In the genomic region with DNA sequence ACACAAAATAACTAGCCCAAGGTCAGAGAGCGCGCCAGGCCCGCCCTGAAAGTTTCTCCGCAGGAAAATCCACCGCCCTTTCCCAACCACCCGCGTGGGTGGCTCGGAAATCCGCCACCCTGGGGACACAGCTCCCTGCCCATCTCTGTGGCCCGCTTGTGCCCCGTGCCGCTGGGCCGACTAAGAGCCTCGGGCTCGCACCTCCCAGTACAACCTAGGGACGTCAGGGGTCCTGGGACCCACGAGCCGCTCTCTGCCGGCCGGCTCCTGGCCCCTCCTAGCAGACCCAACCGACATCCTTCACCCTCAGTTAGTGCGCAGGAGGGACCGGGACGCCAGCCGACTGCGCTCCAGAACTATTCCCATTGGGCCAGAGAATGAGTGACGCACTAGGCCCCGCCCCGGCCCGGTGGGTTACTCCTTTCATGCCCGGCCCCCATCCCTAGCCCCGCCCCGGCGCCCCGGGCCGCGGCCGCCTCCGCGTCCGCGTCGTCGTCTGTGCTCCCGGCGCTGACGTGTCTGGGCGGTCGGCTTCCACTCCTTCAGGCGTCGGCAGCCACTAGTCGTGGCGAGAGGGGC, we compare ENCODE assay signal across 1 cellular context.
TF ChIP-seq lines count a peak whose summit lies in the region.

No MANE protein-coding gene starts in this region.

TF ChIP-seq in WTC11, 78 proteins besides CTCF, POLR2A, EP300 and RAD21 (continued from another document):
- TF ChIP-seq, protein P1, sequence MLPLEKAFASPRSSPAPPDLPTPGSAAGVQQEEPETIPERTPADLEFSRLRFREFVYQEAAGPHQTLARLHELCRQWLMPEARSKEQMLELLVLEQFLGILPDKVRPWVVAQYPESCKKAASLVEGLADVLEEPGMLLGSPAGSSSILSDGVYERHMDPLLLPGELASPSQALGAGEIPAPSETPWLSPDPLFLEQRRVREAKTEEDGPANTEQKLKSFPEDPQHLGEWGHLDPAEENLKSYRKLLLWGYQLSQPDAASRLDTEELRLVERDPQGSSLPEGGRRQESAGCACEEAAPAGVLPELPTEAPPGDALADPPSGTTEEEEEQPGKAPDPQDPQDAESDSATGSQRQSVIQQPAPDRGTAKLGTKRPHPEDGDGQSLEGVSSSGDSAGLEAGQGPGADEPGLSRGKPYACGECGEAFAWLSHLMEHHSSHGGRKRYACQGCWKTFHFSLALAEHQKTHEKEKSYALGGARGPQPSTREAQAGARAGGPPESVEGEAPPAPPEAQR (CRISPR knock-in tag; IDR thresholded peaks at IDR 0.05): no peak
- peak; percentile 56; the same call in 1 of the 2 replicates for TF ChIP-seq CREM (CRISPR knock-in tag; IDR thresholded peaks at IDR 0.05)
- TF ChIP-seq, protein P2, sequence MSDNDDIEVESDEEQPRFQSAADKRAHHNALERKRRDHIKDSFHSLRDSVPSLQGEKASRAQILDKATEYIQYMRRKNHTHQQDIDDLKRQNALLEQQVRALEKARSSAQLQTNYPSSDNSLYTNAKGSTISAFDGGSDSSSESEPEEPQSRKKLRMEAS (CRISPR knock-in tag; IDR thresholded peaks at IDR 0.05): peak; percentile 25
- TF ChIP-seq NFYB (CRISPR knock-in tag; conservative IDR thresholded peaks at IDR 0.05; ENCODE audit: low read depth): peak; percentile 34; the same call in 1 of the 2 replicates
- TF ChIP-seq ZNF121 (CRISPR knock-in tag; IDR thresholded peaks at IDR 0.05): peak; percentile 77
- TF ChIP-seq, protein P3, sequence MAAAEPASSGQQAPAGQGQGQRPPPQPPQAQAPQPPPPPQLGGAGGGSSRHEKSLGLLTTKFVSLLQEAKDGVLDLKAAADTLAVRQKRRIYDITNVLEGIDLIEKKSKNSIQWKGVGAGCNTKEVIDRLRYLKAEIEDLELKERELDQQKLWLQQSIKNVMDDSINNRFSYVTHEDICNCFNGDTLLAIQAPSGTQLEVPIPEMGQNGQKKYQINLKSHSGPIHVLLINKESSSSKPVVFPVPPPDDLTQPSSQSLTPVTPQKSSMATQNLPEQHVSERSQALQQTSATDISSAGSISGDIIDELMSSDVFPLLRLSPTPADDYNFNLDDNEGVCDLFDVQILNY (CRISPR knock-in tag; IDR thresholded peaks at IDR 0.05): peak; percentile 64; the same call in 1 of the 2 replicates
- TF ChIP-seq, protein P4, sequence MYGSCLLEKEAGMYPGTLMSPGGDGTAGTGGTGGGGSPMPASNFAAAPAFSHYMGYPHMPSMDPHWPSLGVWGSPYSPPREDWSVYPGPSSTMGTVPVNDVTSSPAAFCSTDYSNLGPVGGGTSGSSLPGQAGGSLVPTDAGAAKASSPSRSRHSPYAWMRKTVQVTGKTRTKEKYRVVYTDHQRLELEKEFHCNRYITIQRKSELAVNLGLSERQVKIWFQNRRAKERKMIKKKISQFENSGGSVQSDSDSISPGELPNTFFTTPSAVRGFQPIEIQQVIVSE (CRISPR knock-in tag; IDR thresholded peaks at IDR 0.05; ENCODE audit: borderline replicate concordance): no peak
- TF ChIP-seq, protein P5, sequence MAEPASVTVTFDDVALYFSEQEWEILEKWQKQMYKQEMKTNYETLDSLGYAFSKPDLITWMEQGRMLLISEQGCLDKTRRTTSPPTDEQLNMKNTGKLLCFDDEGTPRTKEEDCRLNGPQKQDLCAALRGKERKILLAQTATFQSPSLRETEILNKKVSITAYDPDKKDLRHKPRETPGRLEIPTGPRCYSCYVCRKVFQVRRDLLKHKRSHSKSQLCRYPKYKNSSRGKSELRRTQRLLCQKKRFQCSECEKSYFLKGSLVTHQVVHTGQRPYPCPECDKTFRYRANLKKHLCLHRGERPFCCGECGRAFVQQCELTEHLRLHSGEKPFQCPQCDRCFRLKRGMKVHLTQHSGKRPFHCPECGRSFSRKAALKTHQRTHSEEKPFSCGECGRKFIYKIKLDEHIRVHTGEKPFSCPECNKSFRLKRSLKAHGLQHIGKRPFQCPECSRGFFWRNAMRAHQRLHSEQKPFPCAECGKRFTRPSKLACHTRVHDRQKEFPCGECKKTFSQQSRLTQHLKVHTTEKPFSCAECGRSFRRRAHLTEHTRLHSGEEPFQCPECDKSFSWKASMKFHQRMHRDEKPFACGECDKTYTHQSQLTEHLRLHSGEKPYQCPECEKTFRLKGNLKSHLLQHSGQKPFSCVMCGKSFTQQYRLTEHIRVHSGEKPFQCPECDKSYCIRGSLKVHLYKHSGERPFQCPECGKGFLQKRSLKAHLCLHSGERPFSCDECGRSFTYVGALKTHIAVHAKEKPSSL (CRISPR knock-in tag; conservative IDR thresholded peaks at IDR 0.05): no peak
- no peak for TF ChIP-seq ZNF317 (CRISPR knock-in tag; IDR thresholded peaks at IDR 0.05; ENCODE audit: borderline replicate concordance, low read depth)
- TF ChIP-seq, protein P6, sequence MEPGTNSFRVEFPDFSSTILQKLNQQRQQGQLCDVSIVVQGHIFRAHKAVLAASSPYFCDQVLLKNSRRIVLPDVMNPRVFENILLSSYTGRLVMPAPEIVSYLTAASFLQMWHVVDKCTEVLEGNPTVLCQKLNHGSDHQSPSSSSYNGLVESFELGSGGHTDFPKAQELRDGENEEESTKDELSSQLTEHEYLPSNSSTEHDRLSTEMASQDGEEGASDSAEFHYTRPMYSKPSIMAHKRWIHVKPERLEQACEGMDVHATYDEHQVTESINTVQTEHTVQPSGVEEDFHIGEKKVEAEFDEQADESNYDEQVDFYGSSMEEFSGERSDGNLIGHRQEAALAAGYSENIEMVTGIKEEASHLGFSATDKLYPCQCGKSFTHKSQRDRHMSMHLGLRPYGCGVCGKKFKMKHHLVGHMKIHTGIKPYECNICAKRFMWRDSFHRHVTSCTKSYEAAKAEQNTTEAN (CRISPR knock-in tag; IDR thresholded peaks at IDR 0.05): no peak
- TF ChIP-seq IRF2 (CRISPR knock-in tag; IDR thresholded peaks at IDR 0.05; ENCODE audit: borderline replicate concordance, low read depth): no peak
- TF ChIP-seq, protein P7, sequence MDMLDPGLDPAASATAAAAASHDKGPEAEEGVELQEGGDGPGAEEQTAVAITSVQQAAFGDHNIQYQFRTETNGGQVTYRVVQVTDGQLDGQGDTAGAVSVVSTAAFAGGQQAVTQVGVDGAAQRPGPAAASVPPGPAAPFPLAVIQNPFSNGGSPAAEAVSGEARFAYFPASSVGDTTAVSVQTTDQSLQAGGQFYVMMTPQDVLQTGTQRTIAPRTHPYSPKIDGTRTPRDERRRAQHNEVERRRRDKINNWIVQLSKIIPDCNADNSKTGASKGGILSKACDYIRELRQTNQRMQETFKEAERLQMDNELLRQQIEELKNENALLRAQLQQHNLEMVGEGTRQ (CRISPR knock-in tag; IDR thresholded peaks at IDR 0.05): no peak
- TF ChIP-seq, protein P8, sequence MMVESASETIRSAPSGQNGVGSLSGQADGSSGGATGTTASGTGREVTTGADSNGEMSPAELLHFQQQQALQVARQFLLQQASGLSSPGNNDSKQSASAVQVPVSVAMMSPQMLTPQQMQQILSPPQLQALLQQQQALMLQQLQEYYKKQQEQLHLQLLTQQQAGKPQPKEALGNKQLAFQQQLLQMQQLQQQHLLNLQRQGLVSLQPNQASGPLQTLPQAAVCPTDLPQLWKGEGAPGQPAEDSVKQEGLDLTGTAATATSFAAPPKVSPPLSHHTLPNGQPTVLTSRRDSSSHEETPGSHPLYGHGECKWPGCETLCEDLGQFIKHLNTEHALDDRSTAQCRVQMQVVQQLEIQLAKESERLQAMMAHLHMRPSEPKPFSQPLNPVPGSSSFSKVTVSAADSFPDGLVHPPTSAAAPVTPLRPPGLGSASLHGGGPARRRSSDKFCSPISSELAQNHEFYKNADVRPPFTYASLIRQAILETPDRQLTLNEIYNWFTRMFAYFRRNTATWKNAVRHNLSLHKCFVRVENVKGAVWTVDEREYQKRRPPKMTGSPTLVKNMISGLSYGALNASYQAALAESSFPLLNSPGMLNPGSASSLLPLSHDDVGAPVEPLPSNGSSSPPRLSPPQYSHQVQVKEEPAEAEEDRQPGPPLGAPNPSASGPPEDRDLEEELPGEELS (CRISPR knock-in tag; IDR thresholded peaks at IDR 0.05): no peak; the same call in 1 of the 2 replicates
- no peak for TF ChIP-seq ZNF671 (CRISPR knock-in tag; IDR thresholded peaks at IDR 0.05)
- TF ChIP-seq, protein P9, sequence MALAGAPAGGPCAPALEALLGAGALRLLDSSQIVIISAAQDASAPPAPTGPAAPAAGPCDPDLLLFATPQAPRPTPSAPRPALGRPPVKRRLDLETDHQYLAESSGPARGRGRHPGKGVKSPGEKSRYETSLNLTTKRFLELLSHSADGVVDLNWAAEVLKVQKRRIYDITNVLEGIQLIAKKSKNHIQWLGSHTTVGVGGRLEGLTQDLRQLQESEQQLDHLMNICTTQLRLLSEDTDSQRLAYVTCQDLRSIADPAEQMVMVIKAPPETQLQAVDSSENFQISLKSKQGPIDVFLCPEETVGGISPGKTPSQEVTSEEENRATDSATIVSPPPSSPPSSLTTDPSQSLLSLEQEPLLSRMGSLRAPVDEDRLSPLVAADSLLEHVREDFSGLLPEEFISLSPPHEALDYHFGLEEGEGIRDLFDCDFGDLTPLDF (CRISPR knock-in tag; IDR thresholded peaks at IDR 0.05): no peak
